In genomic region chr19:48363810-48364563, GRCh38 we compare ENCODE assay signal across 8 cellular contexts.
DNase-seq lines count a peak whose midpoint lies in the region; ATAC-seq and TF ChIP-seq lines count a peak whose summit lies in the region.

Gene SYNGR4 (plus strand): TSS chr19:48364367. CDS start chr19:48365843, 1,476 bp downstream.
Gene TMEM143 (minus strand): TSS chr19:48363940. CDS start chr19:48363920, 20 bp downstream.

- DNase-seq in NCI-H1048 (lab: John Stamatoyannopoulos, UW) (peak; percentile 99), SK-N-MC (ENCODE audit: low read depth, low spot score) (peak; percentile 95), germinal center (ENCODE audit: low spot score) (peak; percentile 99), substantia nigra (lab: John Stamatoyannopoulos, UW) (peak; percentile 85 to 100 (median 98))

- H3K27me3 Mint-ChIP-seq in activated naive CD4-positive, alpha-beta T cell treated with anti-CD3 and anti-CD28 coated beads, Interleukin-2, amount 50 U/mL, for 24 hours = no peaks in the 10 kb centered on the region

- peak within 1 kb of the TSS; percentile 64 for H3K4me3 ChIP-seq in GM08714 (ENCODE audit: low read length)
- peak within 1 kb of the TSS; percentile 88 for H3K4me3 ChIP-seq in SK-N-MC
- peak within 1 kb of the TSS; percentile 79 to 85 for H3K4me3 ChIP-seq in neutrophil (ENCODE audit: low read depth in 1 of 2, low read length in 1 of 2)

- peak within 1 kb of the TSS; percentile 88 for H3K27ac ChIP-seq in SK-N-MC
- peak within 1 kb of the TSS; percentile 89 for H3K27ac ChIP-seq in neutrophil
- peak within 1 kb of the TSS; percentile 96 for H3K27ac ChIP-seq in substantia nigra (ENCODE audit: low read depth, low read length, poor library complexity, severe bottlenecking)

- H3K4me3 Mint-ChIP-seq in activated naive CD4-positive, alpha-beta T cell treated with anti-CD3 and anti-CD28 coated beads, Interleukin-2, amount 50 U/mL, for 24 hours = peak within 1 kb of the TSS; percentile 96

- no peaks in the 10 kb centered on the region for H3K27me3 ChIP-seq in neutrophil

- TF ChIP-seq CTCF in neutrophil (IDR thresholded peaks at IDR 0.05) = peak; percentile 50

- H3K4me1 ChIP-seq in neutrophil (ENCODE audit: control insufficient read depth in 1 of 2, insufficient read depth in 1 of 2, low read depth in 1 of 2, low read length in 1 of 2) = peaks cover 18 to 19% of the 10 kb centered on the region in 2 experiments

- no peaks in the 10 kb centered on the region for H3K9me3 Mint-ChIP-seq in activated naive CD4-positive, alpha-beta T cell treated with anti-CD3 and anti-CD28 coated beads, Interleukin-2, amount 50 U/mL, for 24 hours

- H3K36me3 ChIP-seq in SK-N-MC (ENCODE audit: insufficient read depth, low read length) (no peaks in the 10 kb centered on the region), neutrophil (no peaks in the 10 kb centered on the region)

- H3K4me1 Mint-ChIP-seq in activated naive CD4-positive, alpha-beta T cell treated with anti-CD3 and anti-CD28 coated beads, Interleukin-2, amount 50 U/mL, for 24 hours = peaks cover 6% of the 10 kb centered on the region

- peak within 1 kb of the TSS; percentile 86 for H3K9ac ChIP-seq in SK-N-MC (ENCODE audit: insufficient read length)

- H3K9me3 ChIP-seq in SK-N-MC (ENCODE audit: low read depth, low read length) (no peaks in the 10 kb centered on the region), neutrophil (no peaks in the 10 kb centered on the region)

- ATAC-seq in HG02588 (IDR thresholded peaks at IDR 0.05; ENCODE audit: unreplicated experiment) = peak; percentile 79

- peak within 1 kb of the TSS; percentile 93 for H3K27ac Mint-ChIP-seq in activated naive CD4-positive, alpha-beta T cell treated with anti-CD3 and anti-CD28 coated beads, Interleukin-2, amount 50 U/mL, for 24 hours

- peaks cover 2% of the 10 kb centered on the region for H3K36me3 Mint-ChIP-seq in activated naive CD4-positive, alpha-beta T cell treated with anti-CD3 and anti-CD28 coated beads, Interleukin-2, amount 50 U/mL, for 24 hours

Comparison
In these comparisons a context has a peak if more than half of its experiments do, and no peak if none do; other contexts are left out.
1. Peak in every context shown above with its lines: DNase-seq, ATAC-seq, H3K4me3 ChIP-seq and H3K27ac ChIP-seq.